Comparison of ENCODE assay signal across 1 cellular context in the genomic region with DNA sequence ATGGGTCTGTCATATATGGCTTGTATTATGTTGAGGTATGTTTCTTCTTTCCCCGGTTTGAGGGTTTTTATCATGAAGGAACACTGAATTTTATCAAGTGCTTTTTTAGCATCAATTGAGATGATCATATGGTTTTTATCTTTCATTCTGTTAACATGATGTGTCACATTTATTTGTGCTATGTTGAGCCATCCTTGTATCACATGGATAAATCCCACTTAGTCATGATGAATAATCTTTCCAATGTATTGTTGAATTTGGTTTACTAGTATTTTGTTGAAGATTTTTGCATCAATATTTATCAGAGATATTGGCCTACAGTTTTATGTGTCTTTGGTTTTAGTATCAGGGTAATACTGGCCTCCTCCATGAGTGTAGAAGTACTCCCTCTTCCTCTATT.
TF ChIP-seq lines count a peak whose summit lies in the region.

No MANE protein-coding gene starts in this region.

TF ChIP-seq in K562, 482 proteins besides CTCF, POLR2A, EP300 and RAD21:
- TF ChIP-seq ZNF324 (CRISPR knock-in tag; IDR thresholded peaks at IDR 0.05) (peak; percentile 37; the same call in 1 of the 2 replicates), TEAD1 (CRISPR knock-in tag; IDR thresholded peaks at IDR 0.05) (no peak), NFE2 (IDR thresholded peaks at IDR 0.05; ENCODE audit: low read depth) (0 out of 2 replicates have a peak, but pooled peaks have one; percentile 14), ZNF224 (CRISPR knock-in tag; IDR thresholded peaks at IDR 0.05) (no peak), HMGN3 (IDR thresholded peaks at IDR 0.05; ENCODE audit: borderline replicate concordance, extremely low read depth, insufficient read length, low read depth, low read length) (no peak)
